9 cellular contexts compared by ENCODE assay signal in the genomic region with DNA sequence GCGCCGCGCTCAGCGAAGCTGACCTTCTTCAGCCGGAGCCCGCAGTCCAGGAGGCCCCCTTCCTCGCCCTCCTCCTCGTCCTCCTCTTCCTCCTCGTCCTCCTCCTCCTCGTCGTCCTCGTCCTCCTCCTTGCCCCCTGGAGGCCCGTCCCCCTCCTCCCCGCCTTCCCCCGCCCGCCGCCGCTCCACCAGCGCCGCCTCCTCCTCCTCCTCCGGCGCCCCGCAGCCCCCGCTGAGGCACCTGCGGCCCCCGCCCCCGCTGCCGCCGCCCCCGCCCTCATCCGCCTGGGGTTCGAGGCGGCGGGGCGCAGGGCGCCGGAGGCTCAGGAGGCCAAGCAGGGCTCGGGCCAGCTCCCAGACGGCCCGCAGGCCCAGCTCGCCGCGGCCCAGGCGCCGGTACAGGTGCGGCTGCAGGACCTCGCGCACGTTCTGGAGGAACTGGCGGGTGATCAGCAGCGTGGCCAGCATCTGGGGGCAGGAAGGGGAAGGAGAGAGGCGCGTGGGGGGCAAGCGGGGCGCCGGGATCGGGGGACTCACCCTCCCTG. TPM values are rescaled to one million over a fixed set of nuclear protein-coding genes. Genes with fewer than 3 reads are reported as not detected.
DNase-seq lines count a peak whose midpoint lies in the region; ATAC-seq, FAIRE-seq and TF ChIP-seq lines count a peak whose summit lies in the region.
"Had no signal": no experiment of that assay in that cellular context is flagged by ENCODE, and none has a peak within 500 bp of the region (broad histone marks: within the 10 kb centered on the region; RNA-seq: fewer than 3 reads in every experiment).

No MANE protein-coding gene starts in this region.

- H3K79me2 ChIP-seq in K562 (ENCODE audit: control insufficient read depth, insufficient read depth, low read length) (no peaks in the 10 kb centered on the region), mesendoderm (ENCODE audit: control insufficient read depth, insufficient read depth, low read length) (no peaks in the 10 kb centered on the region)

- H3K36me3 ChIP-seq in HUES48 (ENCODE audit: control insufficient read depth, insufficient read depth, low read length) (peaks cover 22% of the 10 kb centered on the region), K562 (ENCODE audit: control insufficient read depth, insufficient read depth, low read length) (peaks cover 10% of the 10 kb centered on the region; the same call in 1 of the 3 replicates), mesendoderm (ENCODE audit: control insufficient read depth, insufficient read depth, low read length) (no peaks in the 10 kb centered on the region)

- H3K9me1 ChIP-seq in K562 (ENCODE audit: control insufficient read depth, insufficient read depth, low read length): peaks cover 4% of the 10 kb centered on the region

- POLR2A ChIA-PET in K562 (lab: Yijun Ruan, JAX): no interaction called here

- peak overlapping the region; percentile 82 for H3K56ac ChIP-seq in mesendoderm (ENCODE audit: low read length)

- no peak overlapping the region for H2BK5ac ChIP-seq in mesendoderm (ENCODE audit: low read length)

- H3K4me2 ChIP-seq in K562 (ENCODE audit: insufficient read depth, low read length) (peak overlapping the region; percentile 60), mesendoderm (ENCODE audit: low read length) (peak overlapping the region; percentile 70)

- H3K9ac ChIP-seq in HUES48 (ENCODE audit: low read depth, low read length) (peak overlapping the region; percentile 45; the same call in 1 of the 2 replicates), K562 (ENCODE audit: insufficient read depth in 1 of 2, low read depth in 2 of 2, low read length in 2 of 2) (peak overlapping the region; percentile 46 to 86; a peak in 3 of 4 replicates), mesendoderm (ENCODE audit: low read length) (peak overlapping the region; percentile 76)

- H3K79me1 ChIP-seq in mesendoderm (ENCODE audit: low read length): no peaks in the 10 kb centered on the region

- ATAC-seq in K562: no peak
- no peak for ATAC-seq in GM18498 (IDR thresholded peaks at IDR 0.05; ENCODE audit: unreplicated experiment)
- ATAC-seq in HG03521 (IDR thresholded peaks at IDR 0.05; ENCODE audit: unreplicated experiment): no peak
- no peak for ATAC-seq in GM21390 (IDR thresholded peaks at IDR 0.05; ENCODE audit: unreplicated experiment)

- H2BK120ac ChIP-seq in mesendoderm (ENCODE audit: low read depth, low read length): peak overlapping the region; percentile 5

- peak overlapping the region; percentile 41 for H3K4ac ChIP-seq in mesendoderm (ENCODE audit: low read depth, low read length)

- TF ChIP-seq CTCF in 22Rv1 (IDR thresholded peaks at IDR 0.05): no peak
- TF ChIP-seq CTCF in K562 (IDR thresholded peaks at IDR 0.05 in 2 of 3, conservative IDR thresholded peaks at IDR 0.05 in 1 of 3; ENCODE audit: insufficient read depth in 2 of 3, low read depth in 1 of 3, low read length in 3 of 3): no peak

- H3K18ac ChIP-seq in mesendoderm (ENCODE audit: low read length): peak overlapping the region; percentile 89

- WGBS in K562 (ENCODE audit: insufficient coverage, low coverage, missing lambda C conversion rate): 43% methylated on average over 6 of the region's 57 CpGs
- no CpG with 5 or more reads among the region's 57 CpGs for WGBS in mesendoderm (ENCODE audit: extremely low coverage, insufficient coverage, low lambda C conversion rate)

- H4K8ac ChIP-seq in mesendoderm (ENCODE audit: low read depth, low read length): no peak overlapping the region

- in situ Hi-C loops in K562 (cut with MboI): no loop called here

- DNase-seq in K562 (ENCODE audit: extremely low read depth in 1 of 4, low spot score in 3 of 4) (peak in 3 of 4 experiments; percentile 21 to 63 (median 61)), mesendoderm (no peak), NCI-H1694 (lab: John Stamatoyannopoulos, UW) (no peak)
- DNase-seq: GF-D8 had no signal

- no peak for TF ChIP-seq EP300 in K562 (IDR thresholded peaks at IDR 0.05; ENCODE audit: low read length)

- no peaks in the 10 kb centered on the region; the same call in 1 of the 2 replicates for H3K27me3 ChIP-seq in HUES48 (ENCODE audit: control insufficient read depth, insufficient read depth, low read length)
- H3K27me3 ChIP-seq in K562 (ENCODE audit: control insufficient read depth in 2 of 2, insufficient read depth in 2 of 2, low read length in 2 of 2): no peaks in the 10 kb centered on the region
- H3K27me3 ChIP-seq in mesendoderm (ENCODE audit: insufficient read depth, low read length, poor library complexity): no peaks in the 10 kb centered on the region

- TF ChIP-seq POLR2A in K562 (conservative IDR thresholded peaks at IDR 0.05): no peak

- H3K4me3 ChIP-seq in HUES48 (ENCODE audit: low read depth, low read length) (peak overlapping the region; percentile 65), K562 (peak overlapping the region; percentile 44), mesendoderm (ENCODE audit: low read length) (peak overlapping the region; percentile 55)

- H3K23ac ChIP-seq in mesendoderm (ENCODE audit: low read length): peak overlapping the region; percentile 45

- no peak for TF ChIP-seq RAD21 in K562 (CRISPR knock-in tag; conservative IDR thresholded peaks at IDR 0.05 in 1 of 2, IDR thresholded peaks at IDR 0.05 in 1 of 2)

- intact Hi-C loops in K562 (cut with micrococcal nuclease): no loop called here

- FAIRE-seq in K562 (lab: Jason Lieb, UNC): no peak

- no peaks in the 10 kb centered on the region; the same call in 1 of the 2 replicates for H4K20me1 ChIP-seq in K562 (replicated peaks; ENCODE audit: control insufficient read depth, insufficient read depth, low read length)

- CTCF ChIA-PET in K562 (lab: Yijun Ruan, JAX; ENCODE audit: low intra/inter-chr PET ratio): no interaction called here

- no TSS peak for BruUV-seq in K562 (replicated peaks; lab: Mats Ljungman, UMichigan)

- H2BK15ac ChIP-seq in mesendoderm (replicated peaks; ENCODE audit: low read depth): no peak overlapping the region

- peak overlapping the region; percentile 65 for H2AFZ ChIP-seq in K562 (ENCODE audit: low read depth, low read length)

- H3K27ac ChIP-seq in 22Rv1 (peak overlapping the region; percentile 84), HUES48 (ENCODE audit: low read depth, low read length) (peak overlapping the region; percentile 89), K562 (ENCODE audit: extremely low read depth, low read depth, low read length) (0 out of 3 replicates have a peak overlapping the region, but pooled peaks have one; percentile 48), mesendoderm (ENCODE audit: low read depth, low read length) (peak overlapping the region; percentile 86)

- no peak overlapping the region for H4K5ac ChIP-seq in mesendoderm (ENCODE audit: low read length)

- H3K9me3 ChIP-seq in HUES48 (ENCODE audit: control insufficient read depth, insufficient read depth, low read length) (no peaks in the 10 kb centered on the region), K562 (replicated peaks; ENCODE audit: control insufficient read depth, insufficient read depth, low read depth, low read length) (no peaks in the 10 kb centered on the region; the same call in 1 of the 2 replicates)

- H3K4me1 ChIP-seq in HUES48 (ENCODE audit: control insufficient read depth, insufficient read depth, low read length) (0 out of 2 replicates have a peak, but pooled peaks cover 3% of the 10 kb centered on the region), K562 (replicated peaks in 1 of 2; ENCODE audit: control insufficient read depth in 2 of 2, insufficient read depth in 2 of 2, low read length in 2 of 2) (peaks cover 14 to 63% of the 10 kb centered on the region in 2 experiments; a peak in 4 of 5 replicates), mesendoderm (ENCODE audit: control insufficient read depth, low read depth, low read length) (no peaks in the 10 kb centered on the region)

- no peak overlapping the region for H2AK5ac ChIP-seq in mesendoderm (ENCODE audit: low read length)

RNA-seq across cellular contexts. Expression of a gene that starts 6.1 kb away (rescaled TPM):
- total RNA-seq in K562 (2011; cell fraction: chromatin; rRNA removed; ENCODE audit: low replicate concordance): 16.0 and 39.6 TPM in 2 replicates
- total RNA-seq in K562 (2011; cell fraction: nucleolus; rRNA removed): 22.4 and 24.5 TPM in 2 replicates
- 14.4 and 15.8 TPM in 2 replicates for total RNA-seq in K562 (2011; cell fraction: nucleoplasm; rRNA removed)
- 2.5 and 3.5 TPM in 2 replicates for total RNA-seq in K562 (2014; rRNA removed)
- 0.51 and 0.73 TPM in 2 replicates for total RNA-seq in K562 (2014; rRNA removed; fragmentation: Illumina TruSeq; extraction: Trizol)
- 1.6 and 2.4 TPM in 2 replicates for total RNA-seq in K562 (2015; rRNA removed; fragmentation: Illumina TruSeq; extraction: Trizol)
- 7.6 and 8.5 TPM in 2 replicates for total RNA-seq in K562 (2021)
- 2.2 and 5.1 TPM in 2 replicates for polyA plus RNA-seq in K562 (2011; rRNA removed)
- polyA plus RNA-seq in K562 (2011; cell fraction: cytosol; rRNA removed): 2.8 and 3.7 TPM in 2 replicates
- 32.7 and 44.1 TPM in 2 replicates for polyA plus RNA-seq in K562 (2011; cell fraction: nucleus; rRNA removed)
- polyA plus RNA-seq in K562 (2012): 4.9 and 11.8 TPM in 2 replicates
- 1.5 and 2.5 TPM in 2 replicates for polyA plus RNA-seq in K562 (2014; fragmentation: Illumina TruSeq; extraction: Trizol)
- under 1 TPM in 1 of 2 experiments, not detected in 1; 0.07 TPM for polyA plus RNA-seq in K562 (2014; fragmentation: Nextera tagmentation; extraction: Ambion mirVana)
- polyA plus RNA-seq in K562 (2014; rRNA removed): 7.1 and 7.7 TPM in 2 replicates
- 1.6 TPM in 2 replicates for polyA minus RNA-seq in K562 (2011; rRNA and poly(A)+ RNA removed)
- polyA minus RNA-seq in K562 (2011; cell fraction: cytosol; rRNA and poly(A)+ RNA removed): 1.8 and 4.5 TPM in 2 replicates
- 10.5 and 14.6 TPM in 2 replicates for polyA minus RNA-seq in K562 (2011; cell fraction: nucleus; rRNA and poly(A)+ RNA removed)
- 4.2 TPM for polyA plus RNA-seq in mesendoderm (2013, experiment 1 of 2)
- 4.3 TPM for polyA plus RNA-seq in mesendoderm (2013, experiment 2 of 2)

RNA-seq across cellular contexts. Expression of a gene that starts 8.8 kb away (rescaled TPM):
- 83.2 and 239 TPM in 2 replicates for total RNA-seq in K562 (2011; cell fraction: chromatin; rRNA removed; ENCODE audit: low replicate concordance)
- 206 and 242 TPM in 2 replicates for total RNA-seq in K562 (2011; cell fraction: nucleolus; rRNA removed)
- 112 and 116 TPM in 2 replicates for total RNA-seq in K562 (2011; cell fraction: nucleoplasm; rRNA removed)
- total RNA-seq in K562 (2014; rRNA removed) (110 and 138 TPM in 2 replicates), K562 (2014; rRNA removed; fragmentation: Illumina TruSeq; extraction: Trizol) (9.8 and 13.5 TPM in 2 replicates), K562 (2015; rRNA removed; fragmentation: Illumina TruSeq; extraction: Trizol) (28.7 and 32.9 TPM in 2 replicates), K562 (2021) (107 and 110 TPM in 2 replicates)
- polyA plus RNA-seq in K562 (2011; rRNA removed) (22.6 and 38.0 TPM in 2 replicates), K562 (2014; fragmentation: Illumina TruSeq; extraction: Trizol) (19.0 and 35.4 TPM in 2 replicates), K562 (2014; fragmentation: Nextera tagmentation; extraction: Ambion mirVana) (1 to 10 TPM; 4.9 to 5.6 TPM), K562 (2014; rRNA removed) (124 and 143 TPM in 2 replicates)
- 38.5 and 83.5 TPM in 2 replicates for polyA plus RNA-seq in K562 (2011; cell fraction: cytosol; rRNA removed)
- polyA plus RNA-seq in K562 (2011; cell fraction: nucleus; rRNA removed): 111 and 166 TPM in 2 replicates
- 45.8 and 50.2 TPM in 2 replicates for polyA plus RNA-seq in K562 (2012)
- 9.1 and 9.9 TPM in 2 replicates for polyA minus RNA-seq in K562 (2011; rRNA and poly(A)+ RNA removed)
- polyA minus RNA-seq in K562 (2011; cell fraction: cytosol; rRNA and poly(A)+ RNA removed): 23.5 and 50.0 TPM in 2 replicates
- 92.0 and 97.6 TPM in 2 replicates for polyA minus RNA-seq in K562 (2011; cell fraction: nucleus; rRNA and poly(A)+ RNA removed)
- polyA plus RNA-seq in mesendoderm (2013, experiment 1 of 2): 25.9 TPM
- polyA plus RNA-seq in mesendoderm (2013, experiment 2 of 2): 26.0 TPM

RNA-seq across cellular contexts. Expression of a gene that starts 19.2 kb away (rescaled TPM):
- total RNA-seq in K562 (2011; cell fraction: chromatin; rRNA removed; ENCODE audit: low replicate concordance): 15.2 and 39.3 TPM in 2 replicates
- total RNA-seq in K562 (2011; cell fraction: nucleolus; rRNA removed): 28.5 and 28.7 TPM in 2 replicates
- total RNA-seq in K562 (2011; cell fraction: nucleoplasm; rRNA removed): 20.4 and 21.3 TPM in 2 replicates
- 43.5 and 67.6 TPM in 2 replicates for total RNA-seq in K562 (2014; rRNA removed)
- total RNA-seq in K562 (2014; rRNA removed; fragmentation: Illumina TruSeq; extraction: Trizol): 23.2 and 23.5 TPM in 2 replicates
- 32.7 and 33.2 TPM in 2 replicates for total RNA-seq in K562 (2015; rRNA removed; fragmentation: Illumina TruSeq; extraction: Trizol)
- total RNA-seq in K562 (2021): 45.1 and 51.4 TPM in 2 replicates
- polyA plus RNA-seq in K562 (2011; rRNA removed): 33.8 and 43.2 TPM in 2 replicates
- polyA plus RNA-seq in K562 (2011; cell fraction: cytosol; rRNA removed): 30.2 and 37.1 TPM in 2 replicates
- polyA plus RNA-seq in K562 (2011; cell fraction: nucleus; rRNA removed): 47.2 and 60.1 TPM in 2 replicates
- 77.4 and 90.9 TPM in 2 replicates for polyA plus RNA-seq in K562 (2012)
- 72.3 and 80.9 TPM in 2 replicates for polyA plus RNA-seq in K562 (2014; fragmentation: Illumina TruSeq; extraction: Trizol)
- polyA plus RNA-seq in K562 (2014; fragmentation: Nextera tagmentation; extraction: Ambion mirVana): 1 to 10 TPM; 1.4 to 4.3 TPM
- 68.0 and 83.8 TPM in 2 replicates for polyA plus RNA-seq in K562 (2014; rRNA removed)
- polyA minus RNA-seq in K562 (2011; rRNA and poly(A)+ RNA removed): 13.6 and 18.4 TPM in 2 replicates
- 5.8 and 7.9 TPM in 2 replicates for polyA minus RNA-seq in K562 (2011; cell fraction: cytosol; rRNA and poly(A)+ RNA removed)
- polyA minus RNA-seq in K562 (2011; cell fraction: nucleus; rRNA and poly(A)+ RNA removed): 8.5 and 8.7 TPM in 2 replicates
- polyA plus RNA-seq in mesendoderm (2013, experiment 1 of 2): 87.4 TPM
- 85.3 TPM for polyA plus RNA-seq in mesendoderm (2013, experiment 2 of 2)

RNA-seq across cellular contexts. Expression of a gene that starts 22.9 kb away (rescaled TPM):
- 19.6 and 23.8 TPM in 2 replicates for total RNA-seq in K562 (2011; cell fraction: chromatin; rRNA removed; ENCODE audit: low replicate concordance)
- 18.0 and 22.4 TPM in 2 replicates for total RNA-seq in K562 (2011; cell fraction: nucleolus; rRNA removed)
- total RNA-seq in K562 (2011; cell fraction: nucleoplasm; rRNA removed): 12.5 and 22.0 TPM in 2 replicates
- total RNA-seq in K562 (2014; rRNA removed) (191 and 236 TPM in 2 replicates), K562 (2014; rRNA removed; fragmentation: Illumina TruSeq; extraction: Trizol) (40.7 and 46.5 TPM in 2 replicates), K562 (2015; rRNA removed; fragmentation: Illumina TruSeq; extraction: Trizol) (66.9 and 67.3 TPM in 2 replicates), K562 (2021) (129 and 158 TPM in 2 replicates)
- polyA plus RNA-seq in K562 (2011; rRNA removed) (70.2 and 75.9 TPM in 2 replicates), K562 (2014; fragmentation: Illumina TruSeq; extraction: Trizol) (72.5 and 85.4 TPM in 2 replicates), K562 (2014; fragmentation: Nextera tagmentation; extraction: Ambion mirVana) (10 to 100 TPM; 11.5 to 20.6 TPM), K562 (2014; rRNA removed) (256 and 284 TPM in 2 replicates)
- polyA plus RNA-seq in K562 (2011; cell fraction: cytosol; rRNA removed): 111 and 153 TPM in 2 replicates
- 45.5 and 64.0 TPM in 2 replicates for polyA plus RNA-seq in K562 (2011; cell fraction: nucleus; rRNA removed)
- polyA plus RNA-seq in K562 (2012): 69.4 and 92.1 TPM in 2 replicates
- polyA minus RNA-seq in K562 (2011; rRNA and poly(A)+ RNA removed): 19.7 and 20.4 TPM in 2 replicates
- 15.6 and 16.5 TPM in 2 replicates for polyA minus RNA-seq in K562 (2011; cell fraction: cytosol; rRNA and poly(A)+ RNA removed)
- 5.8 and 7.4 TPM in 2 replicates for polyA minus RNA-seq in K562 (2011; cell fraction: nucleus; rRNA and poly(A)+ RNA removed)
- polyA plus RNA-seq in mesendoderm (2013, experiment 1 of 2): 73.8 TPM
- polyA plus RNA-seq in mesendoderm (2013, experiment 2 of 2): 75.8 TPM

RNA-seq across cellular contexts. Expression of a gene that starts 25.4 kb away (rescaled TPM):
- 2.0 TPM in 1 of 2 replicates, not detected in the other for total RNA-seq in K562 (2011; cell fraction: chromatin; rRNA removed; ENCODE audit: low replicate concordance)
- total RNA-seq in K562 (2011; cell fraction: nucleolus; rRNA removed): 4.0 and 4.2 TPM in 2 replicates
- 1.5 and 1.8 TPM in 2 replicates for total RNA-seq in K562 (2011; cell fraction: nucleoplasm; rRNA removed)
- total RNA-seq in K562 (2014; rRNA removed) (5.0 and 5.8 TPM in 2 replicates), K562 (2014; rRNA removed; fragmentation: Illumina TruSeq; extraction: Trizol) (0.22 and 0.29 TPM in 2 replicates), K562 (2015; rRNA removed; fragmentation: Illumina TruSeq; extraction: Trizol) (1.7 and 1.8 TPM in 2 replicates), K562 (2021) (5.6 and 6.6 TPM in 2 replicates)
- polyA plus RNA-seq in K562 (2011; rRNA removed) (2.3 and 4.2 TPM in 2 replicates), K562 (2014; fragmentation: Illumina TruSeq; extraction: Trizol) (0.97 and 2.3 TPM in 2 replicates), K562 (2014; fragmentation: Nextera tagmentation; extraction: Ambion mirVana) (under 1 TPM in 1 of 2 experiments, not detected in 1; 0.04 TPM), K562 (2014; rRNA removed) (3.8 and 5.2 TPM in 2 replicates)
- 6.2 and 11.3 TPM in 2 replicates for polyA plus RNA-seq in K562 (2011; cell fraction: cytosol; rRNA removed)
- polyA plus RNA-seq in K562 (2011; cell fraction: nucleus; rRNA removed): 2.0 and 2.3 TPM in 2 replicates
- polyA plus RNA-seq in K562 (2012): 3.7 and 11.4 TPM in 2 replicates
- 0.96 and 1.6 TPM in 2 replicates for polyA minus RNA-seq in K562 (2011; rRNA and poly(A)+ RNA removed)
- 3.3 and 5.3 TPM in 2 replicates for polyA minus RNA-seq in K562 (2011; cell fraction: cytosol; rRNA and poly(A)+ RNA removed)
- 2.7 and 3.0 TPM in 2 replicates for polyA minus RNA-seq in K562 (2011; cell fraction: nucleus; rRNA and poly(A)+ RNA removed)
- polyA plus RNA-seq in mesendoderm (2013, experiment 1 of 2): 4.9 TPM
- polyA plus RNA-seq in mesendoderm (2013, experiment 2 of 2): 5.1 TPM

Comparison
In these comparisons a context has a peak if more than half of its experiments do, and no peak if none do; other contexts are left out.
1. DNase-seq: peak in K562 (3 of 4); none in mesendoderm (single experiment) and NCI-H1694 (single experiment).
2. Peak in every context shown above with its lines, with median percentiles within 50 percentile points of each other: H3K27ac ChIP-seq, H3K4me3 ChIP-seq and H3K9ac ChIP-seq.